Comparison of ENCODE assay signal across 22 cellular contexts in the genomic region with DNA sequence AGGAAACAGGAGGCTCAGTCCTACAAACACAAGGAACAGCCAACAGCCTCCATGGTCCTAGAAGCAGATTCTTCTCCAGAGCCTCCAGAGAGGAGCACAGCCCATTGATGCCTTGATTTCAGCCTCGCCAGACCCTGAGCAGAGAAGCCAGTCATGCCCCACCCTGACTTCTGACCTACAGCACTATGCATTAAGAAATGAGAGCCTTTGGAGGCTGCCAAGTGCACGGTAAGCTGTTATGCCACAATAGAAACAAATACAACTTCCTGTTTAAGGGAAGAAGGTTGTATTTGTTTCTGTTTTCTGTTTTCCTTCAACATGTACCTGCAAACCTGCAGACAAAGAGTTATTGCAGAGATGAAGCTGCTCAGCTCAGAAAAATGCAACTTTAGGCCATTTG.
"Had no signal": no experiment of that assay in that cellular context is flagged by ENCODE, and none has a peak within 500 bp of the region (broad histone marks: within the 10 kb centered on the region; RNA-seq: fewer than 3 reads in every experiment).

No MANE protein-coding gene starts in this region.

- H3K9me3 ChIP-seq: lower lobe of right lung, prostate gland, thyroid gland, upper lobe of left lung, uterus had no signal

- H2AFZ ChIP-seq: neural progenitor cell had no signal

- H3K9ac ChIP-seq: neural progenitor cell had no signal

- ATAC-seq: left ventricle myocardium superior; lower lobe of right lung; sciatic nerve; stimulated activated effector memory CD8-positive, alpha-beta T cell treated with anti-CD3 and anti-CD28 coated beads, Interleukin-12 subunit alpha, Interleukin-12 subunit beta, amount 100 ng/mL, for 72 hours had no signal

- DNase-seq: dorsolateral prefrontal cortex; effector CD4-positive, alpha-beta T cell; hypothalamus; immature natural killer cell; islet precursor cell; kidney glomerular epithelial cell; left ventricle myocardium superior; lower lobe of right lung; naive B cell; stimulated activated CD4-positive, alpha-beta T cell treated with anti-CD3 and anti-CD28 coated beads, Interleukin-2, amount 100 ng/mL, for 24 hours; stimulated activated CD4-positive, alpha-beta T cell treated with anti-CD3 and anti-CD28 coated beads, Interleukin-4, amount 100 ng/mL, for 24 hours; stimulated activated naive CD4-positive, alpha-beta T cell treated with Interleukin-2 at 50 U/mL for 16 hours; stomach; thyroid gland; upper lobe of left lung; uterus had no signal

- H3K4me2 ChIP-seq: neural progenitor cell, smooth muscle cell had no signal

- H3K36me3 ChIP-seq: lower lobe of right lung, neural progenitor cell, prostate gland, right atrium auricular region, stomach, thyroid gland, upper lobe of left lung, uterus had no signal

- H3K27me3 ChIP-seq: neural progenitor cell, right atrium auricular region, stomach, thyroid gland, upper lobe of left lung, uterus had no signal

- H3K4me1 ChIP-seq: lower lobe of right lung, neural progenitor cell, prostate gland, right atrium auricular region, stomach, thyroid gland, upper lobe of left lung, uterus had no signal

- H3K27ac ChIP-seq: dorsolateral prefrontal cortex, lower lobe of right lung, neural progenitor cell, prostate gland, right atrium auricular region, stomach, thyroid gland, upper lobe of left lung, uterus had no signal

- H3K4me3 ChIP-seq: dorsolateral prefrontal cortex, lower lobe of right lung, neural progenitor cell, prostate gland, right atrium auricular region, smooth muscle cell, stomach, thyroid gland, upper lobe of left lung, uterus had no signal
